ENCODE assay signal across 16 cellular contexts in the genomic region with DNA sequence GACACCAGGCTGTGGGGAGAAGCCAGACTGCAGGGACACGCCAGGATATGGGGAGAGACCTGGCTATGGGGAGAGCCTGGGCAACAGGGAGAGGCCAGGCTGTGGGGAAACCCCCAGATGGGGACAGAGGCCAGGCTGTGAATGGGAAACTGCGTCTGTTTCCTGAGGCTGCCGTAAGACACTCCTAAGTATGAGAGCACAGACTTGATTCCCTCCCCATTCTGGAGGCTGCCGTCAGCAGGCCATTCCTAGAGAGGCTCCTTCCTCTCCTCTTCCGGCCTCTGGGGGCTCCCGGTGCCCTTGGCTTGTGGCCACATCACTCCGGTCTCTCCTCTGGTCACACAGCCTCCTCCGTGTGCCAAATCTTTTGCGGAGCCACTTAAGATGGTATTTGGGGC. TPM values are rescaled to one million over a fixed set of nuclear protein-coding genes. Genes with fewer than 3 reads are reported as not detected.
DNase-seq lines count a peak whose midpoint lies in the region; ATAC-seq and TF ChIP-seq lines count a peak whose summit lies in the region.
"Had no signal": no experiment of that assay in that cellular context is flagged by ENCODE, and none has a peak within 500 bp of the region (broad histone marks: within the 10 kb centered on the region; RNA-seq: fewer than 3 reads in every experiment).

No MANE protein-coding gene starts in this region.

- H3K27me3 Mint-ChIP-seq in activated naive CD8-positive, alpha-beta T cell treated with anti-CD3 and anti-CD28 coated beads, Interleukin-2, amount 50 U/mL, for 24 hours = no peaks in the 10 kb centered on the region
- H3K27me3 Mint-ChIP-seq: CD4-positive, alpha-beta T cell had no signal

- CTCF ChIA-PET in Panc1 (lab: Charles Lee) = no interaction called here

- 73 to 78% methylated on average over 9 of the region's 9 CpGs for WGBS in testis, 2 donors

- no peak overlapping the region for H3K27ac ChIP-seq in Panc1 (ENCODE audit: low read length)
- no peak overlapping the region for H3K27ac ChIP-seq in lower lobe of right lung
- H3K27ac ChIP-seq in testis = peak overlapping the region in 1 of 2 donors; percentile 6
- H3K27ac ChIP-seq: A549 had no signal

- intact Hi-C loops in cardiac septum (cut with DNase I) (no loop called here), Right ventricle myocardium superior (cut with DNase I) (no loop called here), Panc1 (cut with micrococcal nuclease; ENCODE audit: unreplicated experiment) (no loop called here), lower lobe of right lung (cut with DNase I) (no loop called here), testis (cut with DNase I; ENCODE audit: low total_unique reads) (no loop called here)

- TF ChIP-seq CTCF in Panc1 (IDR thresholded peaks at IDR 0.05) = no peak
- TF ChIP-seq CTCF in lower lobe of right lung (IDR thresholded peaks at IDR 0.05) = no peak
- TF ChIP-seq CTCF in testis (IDR thresholded peaks at IDR 0.05) = no peak

- no peaks in the 10 kb centered on the region for H3K27me3 ChIP-seq in Panc1 (ENCODE audit: control insufficient read depth, insufficient read depth, low read length)
- no peaks in the 10 kb centered on the region for H3K27me3 ChIP-seq in lower lobe of right lung (ENCODE audit: low read depth)
- H3K27me3 ChIP-seq in testis = no peaks in the 10 kb centered on the region

- H3K4me3 ChIP-seq in Panc1 (ENCODE audit: low read depth in 2 of 2, low read length in 2 of 2) (no peak overlapping the region), lower lobe of right lung (no peak overlapping the region), testis (no peak overlapping the region)
- H3K4me3 ChIP-seq: A549, HAP-1 had no signal

- H3K4me1 ChIP-seq in Panc1 (ENCODE audit: control insufficient read depth, insufficient read depth, low read length) (no peaks in the 10 kb centered on the region; the same call in 1 of the 2 replicates), lower lobe of right lung (no peaks in the 10 kb centered on the region), testis (peaks cover 7% of the 10 kb centered on the region)
- H3K4me1 ChIP-seq: A549, HAP-1 had no signal

- peak; percentile 61 for DNase-seq in cardiac septum (ENCODE audit: low spot score)
- DNase-seq in Right ventricle myocardium superior = no peak
- no peak for DNase-seq in Panc1 (ENCODE audit: low read depth, low spot score)
- DNase-seq in lower lobe of right lung = peak; percentile 12
- peak; percentile 10 for DNase-seq in testis
- no peak for DNase-seq in activated naive CD8-positive, alpha-beta T cell treated with anti-CD3 and anti-CD28 coated beads, Interleukin-2, amount 50 U/mL, for 24 hours
- no peak for DNase-seq in NCI-H2029 (lab: John Stamatoyannopoulos, UW)
- no peak for DNase-seq in NCI-H226
- DNase-seq: CD4-positive, alpha-beta T cell; DND-41; GDM1; Karpas-422; NCI-H187 treated with DMSO at 0.1 percent for 48 hours; NCI-H510A treated with DMSO at 0.1 percent for 48 hours had no signal

- H3K27ac Mint-ChIP-seq in activated naive CD8-positive, alpha-beta T cell treated with anti-CD3 and anti-CD28 coated beads, Interleukin-2, amount 50 U/mL, for 24 hours = no peak overlapping the region
- H3K27ac Mint-ChIP-seq: CD4-positive, alpha-beta T cell had no signal

- no peaks in the 10 kb centered on the region for H3K9me3 ChIP-seq in Panc1 (ENCODE audit: control insufficient read depth, insufficient read depth, low read depth, low read length)
- H3K9me3 ChIP-seq in lower lobe of right lung = no peaks in the 10 kb centered on the region
- no peaks in the 10 kb centered on the region for H3K9me3 ChIP-seq in testis
- H3K9me3 ChIP-seq: A549, HAP-1 had no signal

- POLR2A ChIA-PET in Panc1 (lab: Charles Lee) = no interaction called here

- no peaks in the 10 kb centered on the region for H3K36me3 Mint-ChIP-seq in activated naive CD8-positive, alpha-beta T cell treated with anti-CD3 and anti-CD28 coated beads, Interleukin-2, amount 50 U/mL, for 24 hours (ENCODE audit: low read depth)

- ATAC-seq in Right ventricle myocardium superior (ENCODE audit: poor library complexity) (no peak), Panc1 (peak; percentile 32; the same call in 1 of the 2 replicates), lower lobe of right lung (no peak)
- no peak for ATAC-seq in activated naive CD8-positive, alpha-beta T cell treated with anti-CD3 and anti-CD28 coated beads, Interleukin-2, amount 50 U/mL, for 24 hours
- ATAC-seq: A549 had no signal

- H3K4me1 Mint-ChIP-seq in activated naive CD8-positive, alpha-beta T cell treated with anti-CD3 and anti-CD28 coated beads, Interleukin-2, amount 50 U/mL, for 24 hours = no peaks in the 10 kb centered on the region

- H3K4me3 Mint-ChIP-seq in activated naive CD8-positive, alpha-beta T cell treated with anti-CD3 and anti-CD28 coated beads, Interleukin-2, amount 50 U/mL, for 24 hours = no peak overlapping the region
- H3K4me3 Mint-ChIP-seq: CD4-positive, alpha-beta T cell had no signal

- no peak for TF ChIP-seq POLR2A in testis (IDR thresholded peaks at IDR 0.05)

- no peaks in the 10 kb centered on the region for H3K9me3 Mint-ChIP-seq in activated naive CD8-positive, alpha-beta T cell treated with anti-CD3 and anti-CD28 coated beads, Interleukin-2, amount 50 U/mL, for 24 hours
- H3K9me3 Mint-ChIP-seq: CD4-positive, alpha-beta T cell had no signal

- in situ Hi-C loops in Panc1 (cut with HindIII; ENCODE audit: low pct_unique_long_range_greater_than_20kb, low sequenced_read_pairs) = no loop called here

- BruUV-seq in Panc1 (replicated peaks; lab: Mats Ljungman, UMichigan) = no TSS peak

- H3K36me3 ChIP-seq in Panc1 (ENCODE audit: control insufficient read depth, insufficient read depth, low read length) = no peaks in the 10 kb centered on the region
- peaks cover 3% of the 10 kb centered on the region for H3K36me3 ChIP-seq in lower lobe of right lung
- H3K36me3 ChIP-seq in testis (ENCODE audit: low read depth, missing control alignments) = no peaks in the 10 kb centered on the region
- H3K36me3 ChIP-seq: HAP-1 had no signal

RNA-seq across cellular contexts. Expression of a gene that starts 32.3 kb away (rescaled TPM):
- total RNA-seq in cardiac septum (135 TPM), Right ventricle myocardium superior (141 TPM), Panc1 (2021; ENCODE audit: unreplicated experiment) (42.9 TPM), lower lobe of right lung (60.2 TPM), testis (10 to 100 TPM; 41.6 to 52.5 TPM)
- polyA plus RNA-seq in Panc1 (2012; ENCODE audit: insufficient read length) = 31.8 TPM
- 41.1 TPM for polyA plus RNA-seq in testis (ENCODE audit: insufficient read depth, low read depth, low replicate concordance)

Comparison
In these comparisons a context has a peak if more than half of its experiments do, and no peak if none do; other contexts are left out.
1. DNase-seq: peak in cardiac septum (single experiment), lower lobe of right lung (single experiment) and testis (single experiment); none in Right ventricle myocardium superior (single experiment), Panc1 (single experiment), activated naive CD8-positive, alpha-beta T cell treated with anti-CD3 and anti-CD28 coated beads, Interleukin-2, amount 50 U/mL, for 24 hours (single experiment), NCI-H2029 (single experiment) and NCI-H226 (single experiment).